Comparison of ENCODE assay signal across 15 cellular contexts in genomic region chr10:34484164-34484563, GRCh38.
A peak's percentile ranks its signal among the peaks of the same experiment; 100 is the strongest.
DNase-seq lines count a peak whose midpoint lies in the region; ATAC-seq and TF ChIP-seq lines count a peak whose summit lies in the region.
"Had no signal": no experiment of that assay in that cellular context is flagged by ENCODE, and none has a peak within 500 bp of the region (broad histone marks: within the 10 kb centered on the region; RNA-seq: fewer than 3 reads in every experiment).

No MANE protein-coding gene starts in this region.

- no TSS peak for BruUV-seq in Caco-2 (replicated peaks; lab: Mats Ljungman, UMichigan)

- H3K4me1 ChIP-seq in Caco-2 (peaks cover 20% of the 10 kb centered on the region), HAP-1 (no peaks in the 10 kb centered on the region)

- CTCF ChIA-PET in Caco-2 (lab: Charles Lee) (interaction anchor here (0.6 kb wide), 2 partner anchors 9 to 186 kb away, joined by 3 read pairs; no protein-coding TSS in a partner anchor), WTC11 (lab: Charles Lee) (interaction anchor here (0.9 kb wide), 1 partner anchor 205 kb away, joined by 3 read pairs; no protein-coding TSS in a partner anchor)

- in situ Hi-C loops in HAP-1 (cut with MboI; ENCODE audit: low sequenced_read_pairs) = no loop called here

- H3K27ac ChIP-seq in WERI-Rb-1 = no peak overlapping the region
- H3K27ac ChIP-seq: GM23248 had no signal

- ATAC-seq in WTC11 (no peak), GM18873 (IDR thresholded peaks at IDR 0.05; ENCODE audit: low FRiP score, unreplicated experiment) (no peak)
- ATAC-seq: HCT116 had no signal

- no peaks in the 10 kb centered on the region for H3K27me3 ChIP-seq in Caco-2 (replicated peaks; ENCODE audit: control insufficient read depth, insufficient read depth, low read length)
- H3K27me3 ChIP-seq in WERI-Rb-1 (ENCODE audit: insufficient read depth, low read depth, severe bottlenecking) = no peaks in the 10 kb centered on the region
- H3K27me3 ChIP-seq in HAP-1 (ENCODE audit: low read depth) = no peaks in the 10 kb centered on the region

- H3K4me3 ChIP-seq in Caco-2 (ENCODE audit: low read depth, low read length) (no peak overlapping the region), WERI-Rb-1 (ENCODE audit: low read depth, low read length) (no peak overlapping the region), HAP-1 (no peak overlapping the region)
- H3K4me3 ChIP-seq: GM23248 had no signal

- H3K4me1 Mint-ChIP-seq in Caco-2 (ENCODE audit: low read depth, unreplicated experiment) = peaks cover 57% of the 10 kb centered on the region
- peaks cover 38% of the 10 kb centered on the region for H3K4me1 Mint-ChIP-seq in WTC11
- H3K4me1 Mint-ChIP-seq in progenitor cell of endocrine pancreas (ENCODE audit: low read depth) = peaks cover 10% of the 10 kb centered on the region
- H3K4me1 Mint-ChIP-seq: CD4-positive, alpha-beta memory T cell had no signal

- no peaks in the 10 kb centered on the region for H3K9me3 ChIP-seq in Caco-2
- no peaks in the 10 kb centered on the region for H3K9me3 ChIP-seq in WERI-Rb-1 (ENCODE audit: severe bottlenecking)
- H3K9me3 ChIP-seq in HAP-1 = no peaks in the 10 kb centered on the region

- H3K4me3 Mint-ChIP-seq in Caco-2 (ENCODE audit: unreplicated experiment) (peak overlapping the region; percentile 4), WTC11 (no peak overlapping the region), progenitor cell of endocrine pancreas (ENCODE audit: low read depth) (no peak overlapping the region)
- H3K4me3 Mint-ChIP-seq: CD4-positive, alpha-beta memory T cell had no signal

- intact Hi-C loops in Caco-2 (cut with micrococcal nuclease; ENCODE audit: unreplicated experiment) = no loop called here

- peaks cover 2% of the 10 kb centered on the region; the same call in 1 of the 2 replicates for H3K36me3 ChIP-seq in Caco-2 (ENCODE audit: control insufficient read depth, insufficient read depth, low read length)
- H3K36me3 ChIP-seq in WERI-Rb-1 = no peaks in the 10 kb centered on the region
- H3K36me3 ChIP-seq in HAP-1 (replicated peaks) = no peaks in the 10 kb centered on the region

- peaks cover 6% of the 10 kb centered on the region for H3K36me3 Mint-ChIP-seq in Caco-2 (ENCODE audit: insufficient read depth, unreplicated experiment)
- H3K36me3 Mint-ChIP-seq in WTC11 = no peaks in the 10 kb centered on the region
- H3K36me3 Mint-ChIP-seq in progenitor cell of endocrine pancreas (ENCODE audit: insufficient read depth) = no peaks in the 10 kb centered on the region
- H3K36me3 Mint-ChIP-seq: CD4-positive, alpha-beta memory T cell had no signal

- H3K27me3 Mint-ChIP-seq in Caco-2 (ENCODE audit: insufficient read depth, unreplicated experiment) = no peaks in the 10 kb centered on the region
- H3K27me3 Mint-ChIP-seq in WTC11 (ENCODE audit: low read depth) = no peaks in the 10 kb centered on the region
- H3K27me3 Mint-ChIP-seq in progenitor cell of endocrine pancreas = no peaks in the 10 kb centered on the region

- POLR2A ChIA-PET in Caco-2 (lab: Charles Lee) (interaction anchor here (0.6 kb wide), 1 partner anchor 18 kb away, joined by 14 read pairs; no protein-coding TSS in a partner anchor), WTC11 (lab: Charles Lee) (no interaction called here)

- TF ChIP-seq CTCF in Caco-2 (IDR thresholded peaks at IDR 0.05; ENCODE audit: insufficient read depth in 1 of 2, low read depth in 1 of 2, low read length in 1 of 2, severe bottlenecking in 1 of 2, unreplicated experiment in 1 of 2) (no peak), WTC11 (IDR thresholded peaks at IDR 0.05) (no peak), progenitor cell of endocrine pancreas (IDR thresholded peaks at IDR 0.05; ENCODE audit: unreplicated experiment) (no peak), WERI-Rb-1 (IDR thresholded peaks at IDR 0.05; ENCODE audit: low read depth, low read length) (no peak)

- H3K9me3 Mint-ChIP-seq in Caco-2 (ENCODE audit: unreplicated experiment) (no peaks in the 10 kb centered on the region), WTC11 (no peaks in the 10 kb centered on the region), progenitor cell of endocrine pancreas (ENCODE audit: low read depth) (no peaks in the 10 kb centered on the region)

- no peak for DNase-seq in Caco-2
- DNase-seq in WTC11 (ENCODE audit: low spot score) = no peak
- no peak for DNase-seq in progenitor cell of endocrine pancreas (ENCODE audit: low spot score, unreplicated experiment)
- DNase-seq in WERI-Rb-1 = no peak
- no peak for DNase-seq in HAP-1 (ENCODE audit: low spot score in 2 of 2)
- DNase-seq: 8988T; C1 segment of cervical spinal cord; CD4-positive, alpha-beta memory T cell; COR-L47; DMS153; DND-41; GM23248; H7 had no signal

- peak overlapping the region; percentile 83 for H3K27ac Mint-ChIP-seq in Caco-2 (ENCODE audit: unreplicated experiment)
- peak overlapping the region; percentile 57 for H3K27ac Mint-ChIP-seq in WTC11
- peak overlapping the region; percentile 2 for H3K27ac Mint-ChIP-seq in progenitor cell of endocrine pancreas
- H3K27ac Mint-ChIP-seq: CD4-positive, alpha-beta memory T cell had no signal

TF ChIP-seq in WTC11, 78 proteins besides CTCF, POLR2A, EP300 and RAD21:
- no peak for TF ChIP-seq HMGA2 (CRISPR knock-in tag; IDR thresholded peaks at IDR 0.05)
- TF ChIP-seq IRF2 (CRISPR knock-in tag; IDR thresholded peaks at IDR 0.05; ENCODE audit: borderline replicate concordance, low read depth) = no peak
- no peak for TF ChIP-seq ZNF121 (CRISPR knock-in tag; IDR thresholded peaks at IDR 0.05)
- TF ChIP-seq, protein P1, sequence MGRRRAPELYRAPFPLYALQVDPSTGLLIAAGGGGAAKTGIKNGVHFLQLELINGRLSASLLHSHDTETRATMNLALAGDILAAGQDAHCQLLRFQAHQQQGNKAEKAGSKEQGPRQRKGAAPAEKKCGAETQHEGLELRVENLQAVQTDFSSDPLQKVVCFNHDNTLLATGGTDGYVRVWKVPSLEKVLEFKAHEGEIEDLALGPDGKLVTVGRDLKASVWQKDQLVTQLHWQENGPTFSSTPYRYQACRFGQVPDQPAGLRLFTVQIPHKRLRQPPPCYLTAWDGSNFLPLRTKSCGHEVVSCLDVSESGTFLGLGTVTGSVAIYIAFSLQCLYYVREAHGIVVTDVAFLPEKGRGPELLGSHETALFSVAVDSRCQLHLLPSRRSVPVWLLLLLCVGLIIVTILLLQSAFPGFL (CRISPR knock-in tag; IDR thresholded peaks at IDR 0.05; ENCODE audit: borderline replicate concordance) = no peak
- TF ChIP-seq OVOL2 (CRISPR knock-in tag; IDR thresholded peaks at IDR 0.05; ENCODE audit: borderline replicate concordance) = no peak
- TF ChIP-seq EMX1 (CRISPR knock-in tag; IDR thresholded peaks at IDR 0.05) = no peak
- no peak for TF ChIP-seq TEAD4 (CRISPR knock-in tag; IDR thresholded peaks at IDR 0.05)
- no peak for TF ChIP-seq TEAD1 (CRISPR knock-in tag; IDR thresholded peaks at IDR 0.05)
- TF ChIP-seq JUN (CRISPR knock-in tag; IDR thresholded peaks at IDR 0.05) = no peak
- TF ChIP-seq NR3C1 (CRISPR knock-in tag; conservative IDR thresholded peaks at IDR 0.05; ENCODE audit: low read depth) = no peak
- no peak for TF ChIP-seq RELA (CRISPR knock-in tag; IDR thresholded peaks at IDR 0.05; ENCODE audit: borderline replicate concordance)
- no peak for TF ChIP-seq ESRRA (CRISPR knock-in tag; IDR thresholded peaks at IDR 0.05; ENCODE audit: borderline replicate concordance)
- no peak for TF ChIP-seq MYBL2 (CRISPR knock-in tag; IDR thresholded peaks at IDR 0.05)
- TF ChIP-seq, protein P2, sequence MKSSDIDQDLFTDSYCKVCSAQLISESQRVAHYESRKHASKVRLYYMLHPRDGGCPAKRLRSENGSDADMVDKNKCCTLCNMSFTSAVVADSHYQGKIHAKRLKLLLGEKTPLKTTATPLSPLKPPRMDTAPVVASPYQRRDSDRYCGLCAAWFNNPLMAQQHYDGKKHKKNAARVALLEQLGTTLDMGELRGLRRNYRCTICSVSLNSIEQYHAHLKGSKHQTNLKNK (CRISPR knock-in tag; IDR thresholded peaks at IDR 0.05) = no peak
- TF ChIP-seq STAT6 (CRISPR knock-in tag; conservative IDR thresholded peaks at IDR 0.05; ENCODE audit: low read depth) = no peak
- TF ChIP-seq ERG (CRISPR knock-in tag; IDR thresholded peaks at IDR 0.05) = no peak

Comparison
In these comparisons a context has a peak if more than half of its experiments do, and no peak if none do; other contexts are left out.
1. H3K27ac Mint-ChIP-seq: peak in every context shown above with its lines; median percentile 83 in Caco-2; 57 in WTC11; 2 in progenitor cell of endocrine pancreas.